In genomic region chr1:95165569-95165968, GRCh38 we compare ENCODE assay signal across 1 cellular context. TPM values are rescaled to one million over a fixed set of nuclear protein-coding genes. Genes with fewer than 3 reads are reported as not detected.
"Had no signal": no experiment of that assay in that cellular context is flagged by ENCODE, and none has a peak within 500 bp of the region (broad histone marks: within the 10 kb centered on the region; RNA-seq: fewer than 3 reads in every experiment).

No MANE protein-coding gene starts in this region.

RNA-seq across cellular contexts. Expression of gene TLCD4, which starts 48.4 kb away (rescaled TPM):
- total RNA-seq: GM23248 had no signal
